Comparison of ENCODE assay signal across 8 cellular contexts in genomic region chr17:81440511-81441244, GRCh38.
DNase-seq lines count a peak whose midpoint lies in the region; ATAC-seq, FAIRE-seq and TF ChIP-seq lines count a peak whose summit lies in the region.

No MANE protein-coding gene starts in this region.

- peak; percentile 47 for TF ChIP-seq CTCF in cardiac fibroblast (IDR thresholded peaks at IDR 0.05; ENCODE audit: low read depth, low read length)

- H3K4me3 ChIP-seq in cardiac fibroblast (replicated peaks in 1 of 2; ENCODE audit: low read depth in 2 of 2, low read length in 2 of 2): no peak overlapping the region

- peak; percentile 40 for DNase-seq in stimulated activated CD4-positive, alpha-beta T cell treated with anti-CD3 and anti-CD28 coated beads, Interleukin-15, amount 100 ng/mL, for 24 hours
- no peak for DNase-seq in stimulated activated CD4-positive, alpha-beta T cell treated with anti-CD3 and anti-CD28 coated beads, Interleukin-4, amount 100 ng/mL, for 1 hour
- DNase-seq in NCI-H1694 (lab: John Stamatoyannopoulos, UW) (peak; percentile 58), cardiac fibroblast (ENCODE audit: low read depth in 2 of 2) (no peak), urothelium cell line (ENCODE audit: low spot score) (peak; percentile 82), C1 segment of cervical spinal cord (lab: John Stamatoyannopoulos, UW) (no peak)

- peak; percentile 17 for FAIRE-seq in urothelium cell line (lab: Jason Lieb, UNC)

- no peak for ATAC-seq in HG03439 (IDR thresholded peaks at IDR 0.05; ENCODE audit: unreplicated experiment)
- no peak for ATAC-seq in GM18870 (IDR thresholded peaks at IDR 0.05; ENCODE audit: unreplicated experiment)

Comparison
In these comparisons a context has a peak if more than half of its experiments do, and no peak if none do; other contexts are left out.
1. DNase-seq: peak in stimulated activated CD4-positive, alpha-beta T cell treated with anti-CD3 and anti-CD28 coated beads, Interleukin-15, amount 100 ng/mL, for 24 hours (single experiment), NCI-H1694 (single experiment) and urothelium cell line (single experiment); none in stimulated activated CD4-positive, alpha-beta T cell treated with anti-CD3 and anti-CD28 coated beads, Interleukin-4, amount 100 ng/mL, for 1 hour (single experiment), cardiac fibroblast (0 of 2) and C1 segment of cervical spinal cord (0 of 14).